ENCODE assay signal across 14 cellular contexts in genomic region chr2:10323535-10323934, GRCh38.
"Had no signal": no experiment of that assay in that cellular context is flagged by ENCODE, and none has a peak within 500 bp of the region (broad histone marks: within the 10 kb centered on the region; RNA-seq: fewer than 3 reads in every experiment).

No MANE protein-coding gene starts in this region.

- H3K4me1 ChIP-seq: breast epithelium had no signal

- ATAC-seq: activated CD8-positive, alpha-beta T cell treated with anti-CD3 and anti-CD28 coated beads for 36 hours; activated naive CD8-positive, alpha-beta T cell treated with anti-CD3 and anti-CD28 coated beads, Interleukin-2, amount 50 U/mL, for 24 hours; activated T-cell treated with anti-CD3 and anti-CD28 coated beads, Interleukin-2, amount 50 U/mL, for 72 hours; effector memory CD8-positive, alpha-beta T cell; gastrocnemius medialis; heart right ventricle; stimulated activated memory B cell treated with anti-CD40 and anti-IgM and Interleukin-4, amounts not matched to agents 10 μg/mL and 1 μg/mL and 100 μg/mL, for 72 hours had no signal

- H3K36me3 ChIP-seq: breast epithelium, gastrocnemius medialis, heart right ventricle, neutrophil had no signal

- H3K27me3 ChIP-seq: breast epithelium, gastrocnemius medialis, heart right ventricle, neutrophil had no signal

- H3K4me3 ChIP-seq: breast epithelium, gastrocnemius medialis, heart right ventricle, lung had no signal

- H3K27ac Mint-ChIP-seq: activated CD8-positive, alpha-beta T cell treated with anti-CD3 and anti-CD28 coated beads for 36 hours; activated naive CD8-positive, alpha-beta T cell treated with anti-CD3 and anti-CD28 coated beads, Interleukin-2, amount 50 U/mL, for 24 hours; activated T-cell treated with anti-CD3 and anti-CD28 coated beads, Interleukin-2, amount 50 U/mL, for 72 hours had no signal

- DNase-seq: activated CD4-positive, alpha-beta T cell treated with anti-CD3 and anti-CD28 coated beads for 48 hours; activated CD8-positive, alpha-beta T cell treated with anti-CD3 and anti-CD28 coated beads for 36 hours; activated naive CD8-positive, alpha-beta T cell treated with anti-CD3 and anti-CD28 coated beads, Interleukin-2, amount 50 U/mL, for 24 hours; activated T-cell treated with anti-CD3 and anti-CD28 coated beads, Interleukin-2, amount 50 U/mL, for 72 hours; effector memory CD8-positive, alpha-beta T cell; erythroblast; gastrocnemius medialis; heart right ventricle; stimulated activated CD4-positive, alpha-beta T cell treated with anti-CD3 and anti-CD28 coated beads, Interleukin-12 subunit alpha, Interleukin-12 subunit beta, amount 100 ng/mL, for 4 hours; T-helper 2 cell had no signal

- H3K27ac ChIP-seq: breast epithelium, gastrocnemius medialis, heart right ventricle, neutrophil had no signal

- H3K9me3 Mint-ChIP-seq: activated T-cell treated with anti-CD3 and anti-CD28 coated beads, Interleukin-2, amount 50 U/mL, for 72 hours; effector memory CD8-positive, alpha-beta T cell had no signal

- H3K9me3 ChIP-seq: breast epithelium, gastrocnemius medialis, heart right ventricle, neutrophil had no signal

- H3K27me3 Mint-ChIP-seq: activated CD8-positive, alpha-beta T cell treated with anti-CD3 and anti-CD28 coated beads for 36 hours; activated naive CD8-positive, alpha-beta T cell treated with anti-CD3 and anti-CD28 coated beads, Interleukin-2, amount 50 U/mL, for 24 hours; effector memory CD8-positive, alpha-beta T cell; stimulated activated memory B cell treated with anti-CD40 and anti-IgM and Interleukin-4, amounts not matched to agents 10 μg/mL and 1 μg/mL and 100 μg/mL, for 72 hours had no signal

- H3K4me3 Mint-ChIP-seq: activated CD8-positive, alpha-beta T cell treated with anti-CD3 and anti-CD28 coated beads for 36 hours; activated naive CD8-positive, alpha-beta T cell treated with anti-CD3 and anti-CD28 coated beads, Interleukin-2, amount 50 U/mL, for 24 hours; activated T-cell treated with anti-CD3 and anti-CD28 coated beads, Interleukin-2, amount 50 U/mL, for 72 hours; effector memory CD8-positive, alpha-beta T cell; stimulated activated memory B cell treated with anti-CD40 and anti-IgM and Interleukin-4, amounts not matched to agents 10 μg/mL and 1 μg/mL and 100 μg/mL, for 72 hours had no signal
